8 cellular contexts compared by ENCODE assay signal in genomic region chr20:54219751-54220426, GRCh38. TPM values are rescaled to one million over a fixed set of nuclear protein-coding genes. Genes with fewer than 3 reads are reported as not detected.
DNase-seq lines count a peak whose midpoint lies in the region; ATAC-seq, FAIRE-seq and TF ChIP-seq lines count a peak whose summit lies in the region.

No MANE protein-coding gene starts in this region.

- peak; percentile 70 for TF ChIP-seq CTCF in A673 (conservative IDR thresholded peaks at IDR 0.05; ENCODE audit: low read depth, low read length)
- TF ChIP-seq CTCF in GM13977 (IDR thresholded peaks at IDR 0.05; ENCODE audit: extremely low read depth, insufficient read depth, missing control alignments): peak; percentile 38

- H3K27me3 ChIP-seq in A673 (replicated peaks; ENCODE audit: insufficient read depth, low read depth, low read length, poor library complexity): no peaks in the 10 kb centered on the region

- no TSS peak for BruUV-seq in A673 (replicated peaks; lab: Mats Ljungman, UMichigan)

- peak; percentile 62 for DNase-seq in A673 (ENCODE audit: low spot score)
- no peak for DNase-seq in GM13977 (ENCODE audit: low spot score)
- DNase-seq in RKO (ENCODE audit: low spot score): peak; percentile 61
- peak in 1 of 2 donors; percentile 32 for DNase-seq in frontal cortex (ENCODE audit: low spot score in 2 of 2)
- DNase-seq in stimulated activated CD4-positive, alpha-beta T cell treated with anti-CD3 and anti-CD28 coated beads, Interleukin-4, amount 100 ng/mL, for 4 hours: no peak
- DNase-seq in effector CD8-positive, alpha-beta T cell (lab: John Stamatoyannopoulos, UW): no peak
- no peak for DNase-seq in HK-2 (ENCODE audit: unreplicated experiment)

- CTCF ChIA-PET in A673 (lab: Charles Lee): no interaction called here

- no peak overlapping the region for H3K4me3 ChIP-seq in A673 (ENCODE audit: low read depth, low read length, poor library complexity, severe bottlenecking)

- POLR2A ChIA-PET in A673 (lab: Charles Lee; ENCODE audit: low non-redundant PET): no interaction called here

- H3K36me3 ChIP-seq in A673 (ENCODE audit: insufficient read depth, low read length, poor library complexity, severe bottlenecking): peaks cover 37% of the 10 kb centered on the region

- intact Hi-C loops in A673 (cut with micrococcal nuclease; ENCODE audit: unreplicated experiment): loop anchor here (1.0 to 5.0 kb wide), 2 partner anchors 257 to 427 kb away; partner anchors contain the start of gene DOK5

- ATAC-seq in GM21528 (IDR thresholded peaks at IDR 0.05; ENCODE audit: low FRiP score, unreplicated experiment): no peak

- H3K27ac ChIP-seq in A673 (ENCODE audit: low read depth, low read length, poor library complexity, severe bottlenecking): no peak overlapping the region

- peak; percentile 57 for FAIRE-seq in frontal cortex (lab: Jason Lieb, UNC)

- H3K9me3 ChIP-seq in A673 (ENCODE audit: low read depth, low read length, poor library complexity, severe bottlenecking): no peaks in the 10 kb centered on the region

- in situ Hi-C loops in GM13977 (cut with MboI; ENCODE audit: low pct_unique_long_range_greater_than_20kb, low sequenced_read_pairs, unreplicated experiment): loop anchor here (10.0 kb wide), 1 partner anchor 425 kb away; no protein-coding TSS in a partner anchor

- H3K4me1 ChIP-seq in A673 (ENCODE audit: insufficient read depth, low read length, poor library complexity, severe bottlenecking): no peaks in the 10 kb centered on the region

RNA-seq across cellular contexts. Expression of gene PFDN4, which starts 12.0 kb away (rescaled TPM):
- total RNA-seq in A673 (2021) (62.1 and 76.0 TPM in 2 replicates), frontal cortex (234 TPM)

RNA-seq across cellular contexts. Expression of gene CYP24A1, which starts 46.1 kb away (rescaled TPM):
- total RNA-seq in A673 (2021) (0.33 and 0.56 TPM in 2 replicates), frontal cortex (0.41 TPM)

Comparison
In these comparisons a context has a peak if more than half of its experiments do, and no peak if none do; other contexts are left out.
1. DNase-seq: peak in A673 (single experiment) and RKO (single experiment); none in GM13977 (single experiment), stimulated activated CD4-positive, alpha-beta T cell treated with anti-CD3 and anti-CD28 coated beads, Interleukin-4, amount 100 ng/mL, for 4 hours (0 of 2), effector CD8-positive, alpha-beta T cell (single experiment) and HK-2 (single experiment).